In the genomic region with DNA sequence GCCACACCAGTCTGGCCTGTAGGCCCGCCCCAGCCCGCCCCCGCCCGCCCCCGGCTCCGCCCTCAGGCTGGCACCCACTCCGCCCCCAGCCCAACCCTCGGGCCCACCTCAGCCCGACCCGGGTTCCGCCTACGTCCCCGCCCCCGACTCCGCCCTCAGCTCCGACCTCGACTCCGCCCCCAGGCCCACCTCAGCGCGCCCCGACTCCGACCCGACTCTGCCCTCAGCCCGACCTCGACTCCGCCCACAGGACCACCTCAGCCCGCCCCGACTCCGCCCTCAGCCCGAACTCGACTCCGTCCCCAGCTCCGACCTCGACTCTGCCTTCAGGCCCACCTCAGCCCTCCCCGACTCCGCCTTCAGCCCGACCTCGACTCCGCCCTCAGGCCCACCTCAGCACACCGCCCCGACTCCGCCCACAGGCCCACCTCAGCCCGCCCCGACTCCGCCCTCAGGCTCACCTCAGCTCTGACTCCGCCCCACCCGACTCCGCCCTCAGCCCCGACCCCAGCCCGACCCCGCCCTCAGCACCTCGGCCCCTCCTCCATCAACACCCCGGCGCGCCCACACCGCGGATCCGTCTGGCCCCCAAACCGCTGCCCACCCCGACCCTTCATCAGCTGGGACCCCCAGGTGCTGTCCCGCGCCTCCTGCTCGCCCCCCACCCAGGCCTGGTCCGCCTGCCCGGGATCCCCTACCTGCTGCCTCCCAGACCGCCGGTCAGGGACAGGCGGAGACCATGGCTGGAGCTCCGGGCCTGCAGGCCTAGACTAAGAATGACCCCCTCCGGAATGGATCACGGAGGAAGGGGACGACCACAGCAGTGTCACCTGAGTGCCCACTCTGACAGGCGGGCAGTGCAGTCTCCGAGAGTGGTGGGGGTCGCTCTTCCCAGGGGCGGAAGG, we compare ENCODE assay signal across 8 cellular contexts. TPM values are rescaled to one million over a fixed set of nuclear protein-coding genes. Genes with fewer than 3 reads are reported as not detected.
DNase-seq lines count a peak whose midpoint lies in the region; ATAC-seq and TF ChIP-seq lines count a peak whose summit lies in the region.

A gene (minus strand): TSS at position 13 of the 905 bp plus-strand sequence. CDS start 315 bp downstream, outside the sequence.

- H3K4me2 ChIP-seq in SU-DHL-6 (ENCODE audit: low read depth, low read length, poor library complexity, severe bottlenecking) (peak within 1 kb of the TSS; percentile 52), osteoblast (ENCODE audit: insufficient read depth, low read length) (peak within 1 kb of the TSS; percentile 100)

- TF ChIP-seq CTCF in SU-DHL-6 (IDR thresholded peaks at IDR 0.05; ENCODE audit: insufficient read depth, low read length, poor library complexity, severe bottlenecking) (no peak), glutamatergic neuron (IDR thresholded peaks at IDR 0.05; ENCODE audit: partially characterized antibody, unreplicated experiment) (no peak), osteoblast (IDR thresholded peaks at IDR 0.05; ENCODE audit: extremely low read depth, low read depth, low read length) (no peak)

- peak within 1 kb of the TSS; percentile 44 for H3K27ac Mint-ChIP-seq in glutamatergic neuron (ENCODE audit: unreplicated experiment)

- H3K79me2 ChIP-seq in SU-DHL-6 (ENCODE audit: insufficient read depth, low read length) (no peaks in the 10 kb centered on the region), osteoblast (ENCODE audit: insufficient read depth, low read length) (peaks cover 34% of the 10 kb centered on the region)

- DNase-seq in D341Med (ENCODE audit: low spot score), result peak; percentile 96
- DNase-seq in LoVo (ENCODE audit: low spot score), result peak; percentile 74
- peak; percentile 76 for DNase-seq in activated naive CD8-positive, alpha-beta T cell treated with anti-CD3 and anti-CD28 coated beads, Interleukin-2, amount 50 U/mL, for 16 hours (ENCODE audit: low read depth, low spot score)
- DNase-seq in glutamatergic neuron, result peak; percentile 94
- peak; percentile 99 for DNase-seq in osteoblast (ENCODE audit: insufficient read length, low spot score, missing footprints)

- H3K9me3 Mint-ChIP-seq in glutamatergic neuron (ENCODE audit: unreplicated experiment), result peaks cover 3% of the 10 kb centered on the region

- H2AFZ ChIP-seq in SU-DHL-6 (ENCODE audit: low read depth, low read length, severe bottlenecking) (peak within 1 kb of the TSS; percentile 63), osteoblast (ENCODE audit: low read length) (peak within 1 kb of the TSS; percentile 76)

- no peaks in the 10 kb centered on the region for H3K36me3 Mint-ChIP-seq in glutamatergic neuron (ENCODE audit: unreplicated experiment)

- no peaks in the 10 kb centered on the region for H3K9me3 ChIP-seq in SU-DHL-6 (ENCODE audit: insufficient read depth, low read length)
- H3K9me3 ChIP-seq in osteoblast (ENCODE audit: low read depth, low read length), result no peaks in the 10 kb centered on the region

- H3K27ac ChIP-seq in SU-DHL-6 (ENCODE audit: low read depth, low read length), result no peak within 1 kb of the TSS
- H3K27ac ChIP-seq in osteoblast (ENCODE audit: low read depth, low read length), result peak within 1 kb of the TSS; percentile 82
- peak within 1 kb of the TSS; percentile 79 for H3K27ac ChIP-seq in temporal lobe (ENCODE audit: low read depth, low read length)

- H3K4me3 ChIP-seq in SU-DHL-6 (ENCODE audit: insufficient read depth, low read length, poor library complexity, severe bottlenecking) (peak within 1 kb of the TSS; percentile 54), osteoblast (ENCODE audit: insufficient read depth, low read length) (peak within 1 kb of the TSS; percentile 93)

- H3K9me2 ChIP-seq in SU-DHL-6 (replicated peaks; ENCODE audit: insufficient read depth, low read length), result no peaks in the 10 kb centered on the region

- H4K20me1 ChIP-seq in SU-DHL-6 (ENCODE audit: low read depth, low read length) (no peaks in the 10 kb centered on the region), osteoblast (ENCODE audit: insufficient read depth, low read length) (peaks cover 26% of the 10 kb centered on the region)

- peaks cover 11% of the 10 kb centered on the region for H3F3A ChIP-seq in SU-DHL-6 (ENCODE audit: insufficient read depth)

- H3K4me3 Mint-ChIP-seq in glutamatergic neuron (ENCODE audit: unreplicated experiment), result peak within 1 kb of the TSS; percentile 85

- H3K27me3 Mint-ChIP-seq in glutamatergic neuron (ENCODE audit: unreplicated experiment), result peaks cover 5% of the 10 kb centered on the region

- H3K9ac ChIP-seq in SU-DHL-6 (ENCODE audit: low read length), result peak within 1 kb of the TSS; percentile 28

- H3K27me3 ChIP-seq in SU-DHL-6 (ENCODE audit: low read length) (no peaks in the 10 kb centered on the region), osteoblast (ENCODE audit: insufficient read depth, low read length) (no peaks in the 10 kb centered on the region)

- H3K4me1 Mint-ChIP-seq in glutamatergic neuron (ENCODE audit: low read depth, unreplicated experiment), result peaks cover 2% of the 10 kb centered on the region

- peaks cover 18% of the 10 kb centered on the region for H3K4me1 ChIP-seq in osteoblast (ENCODE audit: insufficient read depth, low read length)

- ATAC-seq in GM21737 (IDR thresholded peaks at IDR 0.05; ENCODE audit: unreplicated experiment), result peak; percentile 53

- H3K36me3 ChIP-seq in SU-DHL-6 (ENCODE audit: low read length), result no peaks in the 10 kb centered on the region
- H3K36me3 ChIP-seq in osteoblast (ENCODE audit: insufficient read depth, low read length), result peaks cover 9% of the 10 kb centered on the region

RNA-seq across cellular contexts. Expression of the gene that starts here (rescaled TPM):
- 2.3 TPM for total RNA-seq in glutamatergic neuron (ENCODE audit: unreplicated experiment)
- total RNA-seq in osteoblast, result 13.4 and 14.1 TPM in 2 replicates
- total RNA-seq in temporal lobe, result 1.5 TPM
